ENCODE assay signal across 9 cellular contexts in genomic region chr5:71475788-71476384, GRCh38. TPM values are rescaled to one million over a fixed set of nuclear protein-coding genes. Genes with fewer than 3 reads are reported as not detected.
DNase-seq lines count a peak whose midpoint lies in the region; ATAC-seq, FAIRE-seq and TF ChIP-seq lines count a peak whose summit lies in the region.
"Had no signal": no experiment of that assay in that cellular context is flagged by ENCODE, and none has a peak within 500 bp of the region (broad histone marks: within the 10 kb centered on the region; RNA-seq: fewer than 3 reads in every experiment).

No MANE protein-coding gene starts in this region.

- CTCF ChIA-PET in A673 (lab: Charles Lee), result no interaction called here

- no peaks in the 10 kb centered on the region for H3K4me1 ChIP-seq in A673 (ENCODE audit: insufficient read depth, low read length, poor library complexity, severe bottlenecking)

- FAIRE-seq in G401.6 (lab: Jason Lieb, UNC), result peak; percentile 95

- peaks cover 78% of the 10 kb centered on the region for H3K36me3 Mint-ChIP-seq in effector memory CD8-positive, alpha-beta T cell (ENCODE audit: insufficient read depth)

- no peak overlapping the region for H3K4me3 ChIP-seq in A673 (ENCODE audit: low read depth, low read length, poor library complexity, severe bottlenecking)

- H3K27ac ChIP-seq in A673 (ENCODE audit: low read depth, low read length, poor library complexity, severe bottlenecking), result peak overlapping the region; percentile 10
- H3K27ac ChIP-seq: epithelial cell of prostate had no signal

- H3K4me3 Mint-ChIP-seq in effector memory CD8-positive, alpha-beta T cell, result no peak overlapping the region

- no TSS peak for BruUV-seq in A673 (replicated peaks; lab: Mats Ljungman, UMichigan)

- H3K27ac Mint-ChIP-seq in effector memory CD8-positive, alpha-beta T cell, result no peak overlapping the region

- H3K36me3 ChIP-seq in A673 (ENCODE audit: insufficient read depth, low read length, poor library complexity, severe bottlenecking), result peaks cover 46% of the 10 kb centered on the region

- TF ChIP-seq CTCF in A673 (conservative IDR thresholded peaks at IDR 0.05; ENCODE audit: low read depth, low read length), result peak; percentile 72

- no peaks in the 10 kb centered on the region for H3K4me1 Mint-ChIP-seq in effector memory CD8-positive, alpha-beta T cell (ENCODE audit: low read depth in 2 of 2)

- intact Hi-C loops in A673 (cut with micrococcal nuclease; ENCODE audit: unreplicated experiment), result loop anchor here (10.0 kb wide), 1 partner anchor 279 kb away; no protein-coding TSS in a partner anchor

- POLR2A ChIA-PET in A673 (lab: Charles Lee; ENCODE audit: low non-redundant PET), result no interaction called here

- DNase-seq in A673 (ENCODE audit: low spot score) (peak; percentile 49), NCI-H1694 treated with DMSO at 0.1 percent for 48 hours (lab: John Stamatoyannopoulos, UW) (peak; percentile 15), pons (ENCODE audit: low spot score) (peak; percentile 17), NCI-H2196 treated with DMSO at 0.1 percent for 48 hours (lab: John Stamatoyannopoulos, UW; ENCODE audit: unreplicated experiment) (no peak)
- DNase-seq in effector memory CD8-positive, alpha-beta T cell, result no peak
- DNase-seq in stimulated activated CD4-positive, alpha-beta T cell treated with anti-CD3 and anti-CD28 coated beads, Interleukin-15, amount 100 ng/mL, for 24 hours, result no peak
- DNase-seq in stimulated activated CD4-positive, alpha-beta T cell treated with anti-CD3 and anti-CD28 coated beads, Interleukin-2, amount 100 ng/mL, for 48 hours, result no peak

- no peaks in the 10 kb centered on the region for H3K27me3 ChIP-seq in A673 (replicated peaks; ENCODE audit: insufficient read depth, low read depth, low read length, poor library complexity)

- ATAC-seq in effector memory CD8-positive, alpha-beta T cell (replicated peaks), result peak; percentile 58

- no peaks in the 10 kb centered on the region for H3K27me3 Mint-ChIP-seq in effector memory CD8-positive, alpha-beta T cell

- no peaks in the 10 kb centered on the region for H3K9me3 ChIP-seq in A673 (ENCODE audit: low read depth, low read length, poor library complexity, severe bottlenecking)

- no peaks in the 10 kb centered on the region for H3K9me3 Mint-ChIP-seq in effector memory CD8-positive, alpha-beta T cell

RNA-seq across cellular contexts. Expression of gene BDP1, which starts 20.4 kb away (rescaled TPM):
- total RNA-seq in A673 (2021), result 71.1 and 73.5 TPM in 2 replicates

Comparison
In these comparisons a context has a peak if more than half of its experiments do, and no peak if none do; other contexts are left out.
1. DNase-seq: peak in A673 (single experiment), NCI-H1694 treated with DMSO at 0.1 percent for 48 hours (single experiment) and pons (single experiment); none in effector memory CD8-positive, alpha-beta T cell (0 of 3), NCI-H2196 treated with DMSO at 0.1 percent for 48 hours (single experiment), stimulated activated CD4-positive, alpha-beta T cell treated with anti-CD3 and anti-CD28 coated beads, Interleukin-15, amount 100 ng/mL, for 24 hours (single experiment) and stimulated activated CD4-positive, alpha-beta T cell treated with anti-CD3 and anti-CD28 coated beads, Interleukin-2, amount 100 ng/mL, for 48 hours (0 of 2).